ENCODE assay signal across 8 cellular contexts in genomic region chr4:139301821-139302611, GRCh38. TPM values are rescaled to one million over a fixed set of nuclear protein-coding genes. Genes with fewer than 3 reads are reported as not detected.
DNase-seq lines count a peak whose midpoint lies in the region; ATAC-seq, FAIRE-seq and TF ChIP-seq lines count a peak whose summit lies in the region.

Gene NDUFC1 (minus strand): TSS chr4:139302477. CDS start chr4:139295798, 6,679 bp downstream.

- TF ChIP-seq CTCF in GM06990 (IDR thresholded peaks at IDR 0.05; ENCODE audit: insufficient read depth, low read length, poor library complexity, severe bottlenecking) = peak; percentile 31
- peak; percentile 16 to 27 (median 19) for TF ChIP-seq CTCF in ascending aorta (IDR thresholded peaks at IDR 0.05)
- TF ChIP-seq CTCF in hepatocyte (IDR thresholded peaks at IDR 0.05; ENCODE audit: poor library complexity) = no peak
- peak in 3 of 4 experiments; percentile 20 to 34 (median 33) for TF ChIP-seq CTCF in sigmoid colon (IDR thresholded peaks at IDR 0.05)

- H3K27ac ChIP-seq in ascending aorta = peak within 1 kb of the TSS; percentile 92 to 95
- peak within 1 kb of the TSS; percentile 96 for H3K27ac ChIP-seq in hepatocyte
- peak within 1 kb of the TSS; percentile 93 to 98 (median 96) for H3K27ac ChIP-seq in sigmoid colon

- H3K4me2 ChIP-seq in hepatocyte = peak within 1 kb of the TSS; percentile 72

- TF ChIP-seq POLR2A in sigmoid colon (IDR thresholded peaks at IDR 0.05) = no peak

- ATAC-seq in T-helper 17 cell = peak; percentile 52

- peak within 1 kb of the TSS; percentile 99 for H3K27ac Mint-ChIP-seq in T-helper 17 cell

- 2% methylated on average over 44 of the region's 46 CpGs for WGBS in hepatocyte (ENCODE audit: low lambda C conversion rate, missing lambda C conversion rate)
- WGBS in sigmoid colon, 2 donors = 0% methylated on average over 46 of the region's 46 CpGs

- DNase-seq in GM06990 (ENCODE audit: extremely low read depth, insufficient read length) (peak; percentile 77), H7 (peak; percentile 80), M059J (ENCODE audit: low read depth) (peak; percentile 58), T-helper 17 cell (peak; percentile 53 to 62 (median 55)), ascending aorta (ENCODE audit: low spot score in 2 of 2) (peak in 1 of 2 donors; percentile 77), hepatocyte (ENCODE audit: low spot score) (peak; percentile 70), sigmoid colon (peak; percentile 77), HTR-8/SVneo (ENCODE audit: insufficient read length, low spot score) (no peak)

- H3K27me3 Mint-ChIP-seq in T-helper 17 cell = no peaks in the 10 kb centered on the region

- H3K36me3 ChIP-seq in GM06990 (ENCODE audit: control insufficient read depth, insufficient read depth, low read length) = no peaks in the 10 kb centered on the region; the same call in 1 of the 2 replicates
- no peaks in the 10 kb centered on the region; the same call in none of the 2 replicates for H3K36me3 ChIP-seq in H7 (replicated peaks; ENCODE audit: control insufficient read depth, insufficient read depth, low read length)
- no peaks in the 10 kb centered on the region for H3K36me3 ChIP-seq in ascending aorta
- H3K36me3 ChIP-seq in hepatocyte (replicated peaks; ENCODE audit: insufficient read depth, low read depth) = no peaks in the 10 kb centered on the region
- H3K36me3 ChIP-seq in sigmoid colon = peaks cover 0 to 8% (median 0%) of the 10 kb centered on the region in 4 donors

- peak within 1 kb of the TSS; percentile 100 for H3K4me3 Mint-ChIP-seq in T-helper 17 cell

- H3K27me3 ChIP-seq in GM06990 (replicated peaks; ENCODE audit: control insufficient read depth, insufficient read depth, low read length) (no peaks in the 10 kb centered on the region), H7 (ENCODE audit: control insufficient read depth, insufficient read depth, low read length) (no peaks in the 10 kb centered on the region), ascending aorta (no peaks in the 10 kb centered on the region), hepatocyte (no peaks in the 10 kb centered on the region), sigmoid colon (no peaks in the 10 kb centered on the region)

- H3K9me3 ChIP-seq in T-helper 17 cell (ENCODE audit: control insufficient read depth, low read length, poor library complexity, severe bottlenecking) = no peaks in the 10 kb centered on the region
- no peaks in the 10 kb centered on the region for H3K9me3 ChIP-seq in ascending aorta
- no peaks in the 10 kb centered on the region for H3K9me3 ChIP-seq in hepatocyte (ENCODE audit: low read depth)
- no peaks in the 10 kb centered on the region for H3K9me3 ChIP-seq in sigmoid colon

- intact Hi-C loops in ascending aorta (cut with DNase I) (loop anchor here (1.0 to 5.0 kb wide), 4 partner anchors 124 to 1920 kb away; partner anchors contain the start of gene ZNF330), sigmoid colon (cut with DNase I) (loop anchor here (2.0 to 10.0 kb wide), 5 partner anchors 125 to 853 kb away; partner anchors contain the start of genes ELF2, MAML3, RAB33B and SETD7)

- TF ChIP-seq EP300 in sigmoid colon (IDR thresholded peaks at IDR 0.05) = no peak

- H3K4me3 ChIP-seq in GM06990 (replicated peaks; ENCODE audit: low read depth, low read length) = peak within 1 kb of the TSS; percentile 86
- peak within 1 kb of the TSS; percentile 98 for H3K4me3 ChIP-seq in H7 (ENCODE audit: insufficient read depth, low read depth, low read length)
- peak within 1 kb of the TSS; percentile 78 to 99 for H3K4me3 ChIP-seq in ascending aorta
- peak within 1 kb of the TSS; percentile 86 for H3K4me3 ChIP-seq in hepatocyte
- peak within 1 kb of the TSS; percentile 87 to 99 (median 96) for H3K4me3 ChIP-seq in sigmoid colon

- peaks cover 3% of the 10 kb centered on the region for H3K36me3 Mint-ChIP-seq in T-helper 17 cell (ENCODE audit: low read depth)

- H3K4me1 Mint-ChIP-seq in T-helper 17 cell = peaks cover 33% of the 10 kb centered on the region

- no peak for FAIRE-seq in HTR-8/SVneo (lab: Jason Lieb, UNC)

- H2AFZ ChIP-seq in hepatocyte = peak within 1 kb of the TSS; percentile 86

- H3K9me2 ChIP-seq in hepatocyte (replicated peaks; ENCODE audit: insufficient read depth) = no peaks in the 10 kb centered on the region

- H3K4me1 ChIP-seq in ascending aorta = peaks cover 3 to 35% of the 10 kb centered on the region in 2 donors
- peaks cover 13% of the 10 kb centered on the region for H3K4me1 ChIP-seq in hepatocyte (ENCODE audit: insufficient read depth)
- H3K4me1 ChIP-seq in sigmoid colon = peaks cover 0 to 55% (median 37%) of the 10 kb centered on the region in 4 donors

- H4K20me1 ChIP-seq in hepatocyte (ENCODE audit: insufficient read depth, poor library complexity, severe bottlenecking) = peaks cover 9% of the 10 kb centered on the region

- H3K79me2 ChIP-seq in hepatocyte = peaks cover 74% of the 10 kb centered on the region

RNA-seq across cellular contexts. Expression of gene NDUFC1, which starts in this region (rescaled TPM):
- total RNA-seq in H7 (2014; rRNA removed; shearing (Covaris generic)) = 78.0 and 82.2 TPM in 2 replicates
- total RNA-seq in M059J (2014; rRNA removed; shearing (Covaris generic)) = 92.3 and 119 TPM in 2 replicates
- 10 to 100 TPM; 15.5 to 17.0 TPM for total RNA-seq in T-helper 17 cell
- 10.7 TPM for total RNA-seq in ascending aorta
- 62.1 and 77.7 TPM in 2 replicates for total RNA-seq in hepatocyte
- polyA plus RNA-seq in hepatocyte = 160 and 198 TPM in 2 replicates
- 10 to 100 TPM; 17.4 to 45.4 (median 31.4) TPM for total RNA-seq in sigmoid colon
- polyA plus RNA-seq in sigmoid colon = 100 to 1,000 TPM; 123 to 216 (median 210) TPM
